Comparison of ENCODE assay signal across 13 cellular contexts in the genomic region with DNA sequence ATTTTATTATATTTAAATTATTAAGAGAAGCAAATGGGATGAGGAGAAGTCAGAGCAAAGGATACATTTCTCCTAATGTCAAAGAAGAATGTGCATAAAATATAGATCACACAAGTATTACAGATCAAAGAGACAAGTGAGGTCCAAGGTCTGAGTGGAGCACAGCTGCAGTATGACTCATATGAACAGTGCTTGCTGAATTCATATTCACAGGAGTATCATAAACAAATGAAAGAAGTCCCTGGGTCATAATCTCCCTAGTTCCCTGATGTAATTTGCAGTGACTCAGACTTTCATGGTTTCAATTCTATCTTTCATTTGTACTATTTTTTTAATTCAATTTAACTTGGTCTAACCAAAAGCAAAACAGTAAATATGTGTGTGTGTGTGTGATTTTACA.
DNase-seq lines count a peak whose midpoint lies in the region; ATAC-seq and TF ChIP-seq lines count a peak whose summit lies in the region.
"Had no signal": no experiment of that assay in that cellular context is flagged by ENCODE, and none has a peak within 500 bp of the region (broad histone marks: within the 10 kb centered on the region; RNA-seq: fewer than 3 reads in every experiment).

No MANE protein-coding gene starts in this region.

- H2BK20ac ChIP-seq in IMR-90 (ENCODE audit: low read depth, low read length), result no peak overlapping the region; the same call in 1 of the 2 replicates

- no peaks in the 10 kb centered on the region; the same call in 1 of the 2 replicates for H3K9me1 ChIP-seq in IMR-90 (ENCODE audit: insufficient read depth, low read length)

- no peak overlapping the region for H2BK15ac ChIP-seq in IMR-90 (ENCODE audit: low read depth, low read length)

- no peak overlapping the region for H3K14ac ChIP-seq in IMR-90 (replicated peaks; ENCODE audit: low read depth, low read length)

- TF ChIP-seq CTCF in AG10803 (conservative IDR thresholded peaks at IDR 0.05; ENCODE audit: low read length) (no peak), IMR-90 (conservative IDR thresholded peaks at IDR 0.05; ENCODE audit: low read depth, low read length) (no peak)

- POLR2A ChIA-PET in IMR-90 (lab: Charles Lee; ENCODE audit: unreplicated experiment), result no interaction called here

- H3K9me3 ChIP-seq in IMR-90 (ENCODE audit: control insufficient read depth, insufficient read depth, low read length), result no peaks in the 10 kb centered on the region
- H3K9me3 ChIP-seq: gastrocnemius medialis had no signal

- no peak overlapping the region for H4K8ac ChIP-seq in IMR-90 (ENCODE audit: low read depth in 2 of 2, low read length in 2 of 2)

- no peak overlapping the region for H3K23ac ChIP-seq in IMR-90 (ENCODE audit: low read depth, low read length)

- no peak for TF ChIP-seq RAD21 in IMR-90 (IDR thresholded peaks at IDR 0.05; ENCODE audit: low read length)

- DNase-seq in AG10803 (ENCODE audit: low read depth) (peak; percentile 68), IMR-90 (peak; percentile 97), brain pericyte (ENCODE audit: low read depth, low spot score) (peak; percentile 86), left kidney (ENCODE audit: low read depth, low spot score) (peak; percentile 7), SK-N-DZ (ENCODE audit: low spot score) (no peak), NCI-H2107 treated with DMSO at 0.1 percent for 48 hours (lab: John Stamatoyannopoulos, UW; ENCODE audit: unreplicated experiment) (no peak), DMS79 treated with DMSO at 0.1 percent for 48 hours (lab: John Stamatoyannopoulos, UW) (no peak)
- DNase-seq: CD4-positive, alpha-beta memory T cell; gastrocnemius medialis; NCI-H1694; stimulated activated CD4-positive, alpha-beta T cell treated with anti-CD3 and anti-CD28 coated beads, Interleukin-1b, Interleukin-23, amount 100 ng/mL, for 48 hours had no signal

- intact Hi-C loops in IMR-90 (cut with micrococcal nuclease), result no loop called here

- BruUV-seq in IMR-90 (replicated peaks; lab: Mats Ljungman, UMichigan), result no TSS peak

- dilution Hi-C loops in IMR-90 (cut with HindIII; ENCODE audit: low sequenced_read_pairs, unreplicated experiment), result no loop called here

- H2AK5ac ChIP-seq in IMR-90 (ENCODE audit: low read depth, low read length), result no peak overlapping the region

- no peak overlapping the region for H3K4ac ChIP-seq in IMR-90 (ENCODE audit: low read depth, low read length)

- H4K20me1 ChIP-seq in IMR-90 (ENCODE audit: insufficient read depth, low read length), result no peaks in the 10 kb centered on the region

- no peak overlapping the region for H3K9ac ChIP-seq in IMR-90 (ENCODE audit: low read depth, low read length)

- no peak overlapping the region for H3K4me3 ChIP-seq in AG10803 (ENCODE audit: low read length)
- no peak overlapping the region for H3K4me3 ChIP-seq in IMR-90 (ENCODE audit: insufficient read depth, low read depth, low read length)
- H3K4me3 ChIP-seq: gastrocnemius medialis had no signal

- H3K79me1 ChIP-seq in IMR-90 (ENCODE audit: low read depth in 1 of 2, low read length in 2 of 2), result no peaks in the 10 kb centered on the region

- H2AK9ac ChIP-seq in IMR-90 (replicated peaks; ENCODE audit: low read depth, low read length, poor library complexity), result no peak overlapping the region

- peak overlapping the region; percentile 44; the same call in 1 of the 2 replicates for H3K27ac ChIP-seq in IMR-90 (ENCODE audit: insufficient read depth, low read length)
- H3K27ac ChIP-seq: gastrocnemius medialis had no signal

- CTCF ChIA-PET in IMR-90 (lab: Yijun Ruan, JAX), result interaction anchor here (0.5 kb wide), 1 partner anchor 1016 kb away, joined by 7 read pairs; no protein-coding TSS in a partner anchor

- H4K91ac ChIP-seq in IMR-90 (ENCODE audit: insufficient read depth, low read depth, low read length), result no peak overlapping the region

- peaks cover 2% of the 10 kb centered on the region for H3K4me1 ChIP-seq in IMR-90 (ENCODE audit: control insufficient read depth, insufficient read depth, low read length)
- H3K4me1 ChIP-seq: gastrocnemius medialis had no signal

- no peak overlapping the region for H3K18ac ChIP-seq in IMR-90 (ENCODE audit: low read depth, low read length)

- no peak overlapping the region for H3K56ac ChIP-seq in IMR-90 (ENCODE audit: extremely low read depth, insufficient read depth, low read length)

- H2AFZ ChIP-seq in IMR-90 (replicated peaks; ENCODE audit: low read length, poor library complexity), result no peak overlapping the region

- no peak overlapping the region for H4K5ac ChIP-seq in IMR-90 (ENCODE audit: low read depth, low read length)

- no peak for TF ChIP-seq POLR2A in IMR-90 (IDR thresholded peaks at IDR 0.05; ENCODE audit: low read depth, low read length)

- no peaks in the 10 kb centered on the region for H3K36me3 ChIP-seq in IMR-90 (ENCODE audit: control insufficient read depth, insufficient read depth, low read length)
- H3K36me3 ChIP-seq: gastrocnemius medialis had no signal

- no peak overlapping the region for H2BK120ac ChIP-seq in IMR-90 (ENCODE audit: low read depth, low read length)

- H3K4me2 ChIP-seq in IMR-90 (ENCODE audit: low read depth, low read length), result peak overlapping the region; percentile 30; the same call in 1 of the 2 replicates

- ATAC-seq in IMR-90 (ENCODE audit: low read depth) (peak; percentile 99), GM18907 (IDR thresholded peaks at IDR 0.05; ENCODE audit: unreplicated experiment) (no peak)
- ATAC-seq: Right ventricle myocardium inferior had no signal

- H3K27me3 ChIP-seq in IMR-90 (ENCODE audit: control insufficient read depth, insufficient read depth, low read length), result no peaks in the 10 kb centered on the region
- H3K27me3 ChIP-seq: gastrocnemius medialis had no signal

- in situ Hi-C loops in IMR-90 (cut with MboI; ENCODE audit: low sequenced_read_pairs), result no loop called here

- peak overlapping the region; percentile 28 for H2BK5ac ChIP-seq in IMR-90 (ENCODE audit: low read depth, low read length, poor library complexity, severe bottlenecking)

TF ChIP-seq in IMR-90, 13 proteins besides CTCF, POLR2A, EP300 and RAD21:
- TF ChIP-seq MAZ (IDR thresholded peaks at IDR 0.05; ENCODE audit: borderline replicate concordance, low read depth, low read length) (no peak), SMC3 (IDR thresholded peaks at IDR 0.05; ENCODE audit: low read depth, low read length) (no peak), MAFK (IDR thresholded peaks at IDR 0.05; ENCODE audit: low read depth, low read length) (no peak), CEBPB (IDR thresholded peaks at IDR 0.05; ENCODE audit: low read depth, low read length) (peak; percentile 63; the same call in 1 of the 2 replicates), RCOR1 (IDR thresholded peaks at IDR 0.05; ENCODE audit: insufficient replicate concordance, low read length) (peak; percentile 75), BHLHE40 (IDR thresholded peaks at IDR 0.05; ENCODE audit: low read depth, low read length) (peak; percentile 42; the same call in 1 of the 2 replicates), RFX5 (IDR thresholded peaks at IDR 0.05; ENCODE audit: low read depth, low read length) (peak; percentile 22; the same call in 1 of the 2 replicates), FOS (IDR thresholded peaks at IDR 0.05; ENCODE audit: low read depth, low read length) (peak; percentile 96), MXI1 (IDR thresholded peaks at IDR 0.05; ENCODE audit: borderline replicate concordance, low read depth, low read length) (no peak), CHD1 (IDR thresholded peaks at IDR 0.05; ENCODE audit: low read depth, low read length) (no peak), NFE2L2 (IDR thresholded peaks at IDR 0.05; ENCODE audit: low read depth, low read length) (peak; percentile 48; the same call in 1 of the 2 replicates)
- TF ChIP-seq, protein P1, sequence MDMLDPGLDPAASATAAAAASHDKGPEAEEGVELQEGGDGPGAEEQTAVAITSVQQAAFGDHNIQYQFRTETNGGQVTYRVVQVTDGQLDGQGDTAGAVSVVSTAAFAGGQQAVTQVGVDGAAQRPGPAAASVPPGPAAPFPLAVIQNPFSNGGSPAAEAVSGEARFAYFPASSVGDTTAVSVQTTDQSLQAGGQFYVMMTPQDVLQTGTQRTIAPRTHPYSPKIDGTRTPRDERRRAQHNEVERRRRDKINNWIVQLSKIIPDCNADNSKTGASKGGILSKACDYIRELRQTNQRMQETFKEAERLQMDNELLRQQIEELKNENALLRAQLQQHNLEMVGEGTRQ (IDR thresholded peaks at IDR 0.05; ENCODE audit: low read depth, low read length), result no peak
- TF ChIP-seq, protein P2, sequence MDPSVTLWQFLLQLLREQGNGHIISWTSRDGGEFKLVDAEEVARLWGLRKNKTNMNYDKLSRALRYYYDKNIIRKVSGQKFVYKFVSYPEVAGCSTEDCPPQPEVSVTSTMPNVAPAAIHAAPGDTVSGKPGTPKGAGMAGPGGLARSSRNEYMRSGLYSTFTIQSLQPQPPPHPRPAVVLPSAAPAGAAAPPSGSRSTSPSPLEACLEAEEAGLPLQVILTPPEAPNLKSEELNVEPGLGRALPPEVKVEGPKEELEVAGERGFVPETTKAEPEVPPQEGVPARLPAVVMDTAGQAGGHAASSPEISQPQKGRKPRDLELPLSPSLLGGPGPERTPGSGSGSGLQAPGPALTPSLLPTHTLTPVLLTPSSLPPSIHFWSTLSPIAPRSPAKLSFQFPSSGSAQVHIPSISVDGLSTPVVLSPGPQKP (IDR thresholded peaks at IDR 0.05; ENCODE audit: borderline replicate concordance, low read depth, low read length), result no peak

Comparison
In these comparisons a context has a peak if more than half of its experiments do, and no peak if none do; other contexts are left out.
1. DNase-seq: peak in AG10803 (single experiment), IMR-90 (single experiment), brain pericyte (single experiment) and left kidney (single experiment); none in SK-N-DZ (single experiment), NCI-H2107 treated with DMSO at 0.1 percent for 48 hours (single experiment) and DMS79 treated with DMSO at 0.1 percent for 48 hours (single experiment).